Comparison of ENCODE assay signal across 15 cellular contexts in the genomic region with DNA sequence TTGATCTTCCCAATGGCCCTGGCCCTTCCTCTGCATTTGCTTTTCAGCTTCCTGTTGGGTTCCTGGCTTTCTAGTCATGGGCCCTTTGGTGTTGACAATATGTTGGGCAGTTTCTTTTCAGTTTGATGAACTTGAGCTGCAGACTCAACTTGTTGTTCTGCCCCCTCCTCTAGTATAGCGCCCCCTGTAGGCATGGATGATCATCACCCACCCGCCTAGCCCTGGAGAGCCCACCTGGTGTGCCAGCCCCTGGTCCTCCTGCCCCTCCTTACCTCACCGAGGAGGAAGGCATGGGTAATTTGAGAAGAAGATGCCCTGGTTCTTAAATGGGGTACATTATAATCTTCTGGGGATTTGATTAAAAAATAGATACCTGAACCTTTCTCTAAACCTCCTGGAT.
"Had no signal": no experiment of that assay in that cellular context is flagged by ENCODE, and none has a peak within 500 bp of the region (broad histone marks: within the 10 kb centered on the region; RNA-seq: fewer than 3 reads in every experiment).

No MANE protein-coding gene starts in this region.

- H3K9me3 Mint-ChIP-seq: activated CD4-positive, alpha-beta memory T cell treated with anti-CD3 and anti-CD28 coated beads for 36 hours; natural killer cell treated with Interleukin-12 subunit alpha and Interleukin-12 subunit beta and Interleukin-15 and Interleukin-18, amount 100 ng/mL, for 72 hours had no signal

- H3K4me1 ChIP-seq: gastroesophageal sphincter, left ventricle myocardium inferior, prostate gland, right lobe of liver had no signal

- H3K27ac Mint-ChIP-seq: activated CD4-positive, alpha-beta memory T cell treated with anti-CD3 and anti-CD28 coated beads for 36 hours; memory B cell; natural killer cell treated with Interleukin-12 subunit alpha and Interleukin-12 subunit beta and Interleukin-15 and Interleukin-18, amount 100 ng/mL, for 72 hours; stimulated activated memory B cell treated with anti-CD40 and anti-IgM and Interleukin-4, amounts not matched to agents 10 μg/mL and 1 μg/mL and 100 μg/mL, for 72 hours had no signal

- H3K27ac ChIP-seq: gastroesophageal sphincter, hepatocyte, left ventricle myocardium inferior, prostate gland, right lobe of liver had no signal

- H3K4me2 ChIP-seq: hepatocyte had no signal

- H3K4me3 ChIP-seq: gastroesophageal sphincter, hepatocyte, left ventricle myocardium inferior, prostate gland, right lobe of liver had no signal

- ATAC-seq: gastroesophageal sphincter; natural killer cell treated with Interleukin-12 subunit alpha and Interleukin-12 subunit beta and Interleukin-15 and Interleukin-18, amount 100 ng/mL, for 72 hours; right lobe of liver; stimulated activated memory B cell treated with anti-CD40 and anti-IgM and Interleukin-4, amounts not matched to agents 10 μg/mL and 1 μg/mL and 100 μg/mL, for 72 hours had no signal

- H3K36me3 Mint-ChIP-seq: activated CD4-positive, alpha-beta memory T cell treated with anti-CD3 and anti-CD28 coated beads for 36 hours; natural killer cell treated with Interleukin-12 subunit alpha and Interleukin-12 subunit beta and Interleukin-15 and Interleukin-18, amount 100 ng/mL, for 72 hours; stimulated activated memory B cell treated with anti-CD40 and anti-IgM and Interleukin-4, amounts not matched to agents 10 μg/mL and 1 μg/mL and 100 μg/mL, for 72 hours had no signal

- DNase-seq: activated CD4-positive, alpha-beta memory T cell treated with anti-CD3 and anti-CD28 coated beads for 36 hours; activated CD8-positive, alpha-beta memory T cell treated with anti-CD3 and anti-CD28 coated beads, Interleukin-2, amount 50 U/mL, for 4 hours; activated naive CD4-positive, alpha-beta T cell treated with Interleukin-2 at 50 U/mL for 16 hours; kidney; left ventricle myocardium inferior; right lobe of liver; substantia nigra; T1000; trophoblast cell had no signal

- H3K79me2 ChIP-seq: hepatocyte had no signal

- H3K9me3 ChIP-seq: gastroesophageal sphincter, left ventricle myocardium inferior, prostate gland, right lobe of liver had no signal

- H3K4me3 Mint-ChIP-seq: activated CD4-positive, alpha-beta memory T cell treated with anti-CD3 and anti-CD28 coated beads for 36 hours; memory B cell; natural killer cell treated with Interleukin-12 subunit alpha and Interleukin-12 subunit beta and Interleukin-15 and Interleukin-18, amount 100 ng/mL, for 72 hours; stimulated activated memory B cell treated with anti-CD40 and anti-IgM and Interleukin-4, amounts not matched to agents 10 μg/mL and 1 μg/mL and 100 μg/mL, for 72 hours had no signal

- H3K4me1 Mint-ChIP-seq: memory B cell; stimulated activated memory B cell treated with anti-CD40 and anti-IgM and Interleukin-4, amounts not matched to agents 10 μg/mL and 1 μg/mL and 100 μg/mL, for 72 hours had no signal

- H2AFZ ChIP-seq: hepatocyte had no signal

- H3K36me3 ChIP-seq: gastroesophageal sphincter, left ventricle myocardium inferior, prostate gland, right lobe of liver had no signal

- H3K27me3 ChIP-seq: hepatocyte, right lobe of liver had no signal
